ENCODE assay signal across 6 cellular contexts in genomic region chr3:39166932-39167532, GRCh38. TPM values are rescaled to one million over a fixed set of nuclear protein-coding genes. Genes with fewer than 3 reads are reported as not detected.
DNase-seq lines count a peak whose midpoint lies in the region; ATAC-seq and TF ChIP-seq lines count a peak whose summit lies in the region.

No MANE protein-coding gene starts in this region.

- H3K4me2 ChIP-seq in mesendoderm (ENCODE audit: low read length) = no peak overlapping the region

- no peak for ATAC-seq in HG03354 (IDR thresholded peaks at IDR 0.05; ENCODE audit: poor library complexity, severe bottlenecking, unreplicated experiment)
- no peak for ATAC-seq in GM21423 (IDR thresholded peaks at IDR 0.05; ENCODE audit: unreplicated experiment)

- H2BK5ac ChIP-seq in mesendoderm (ENCODE audit: low read length) = no peak overlapping the region

- intact Hi-C loops in adrenal gland (cut with DNase I) = no loop called here

- H3K4ac ChIP-seq in mesendoderm (ENCODE audit: low read depth, low read length) = no peak overlapping the region

- H2AK5ac ChIP-seq in mesendoderm (ENCODE audit: low read length) = no peak overlapping the region

- DNase-seq in ELR (ENCODE audit: low read depth) (peak; percentile 81), adrenal gland (peak; percentile 69 to 96 (median 84)), mesendoderm (no peak), GM10266 (ENCODE audit: extremely low spot score) (no peak)

- no peak overlapping the region for H3K23ac ChIP-seq in mesendoderm (ENCODE audit: low read length)

- peak overlapping the region; percentile 25 for H3K18ac ChIP-seq in mesendoderm (ENCODE audit: low read length)

- H3K9me3 ChIP-seq in adrenal gland (replicated peaks in 1 of 3) = no peaks in the 10 kb centered on the region

- H3K27me3 ChIP-seq in adrenal gland (no peaks in the 10 kb centered on the region), mesendoderm (ENCODE audit: insufficient read depth, low read length, poor library complexity) (no peaks in the 10 kb centered on the region)

- no peak overlapping the region for H3K56ac ChIP-seq in mesendoderm (ENCODE audit: low read length)

- 18 to 27% (median 24%) methylated on average over 1 of the region's 1 CpG for WGBS in adrenal gland, 4 donors
- no CpG with 5 or more reads among the region's 1 CpG for WGBS in mesendoderm (ENCODE audit: extremely low coverage, insufficient coverage, low lambda C conversion rate)

- H3K4me1 ChIP-seq in adrenal gland (replicated peaks in 1 of 2) = peaks cover 0 to 10% of the 10 kb centered on the region in 2 donors
- peaks cover 7% of the 10 kb centered on the region for H3K4me1 ChIP-seq in mesendoderm (ENCODE audit: control insufficient read depth, low read depth, low read length)

- peak overlapping the region in 2 of 5 donors; percentile 18 to 65 for H3K27ac ChIP-seq in adrenal gland
- peak overlapping the region; percentile 74 for H3K27ac ChIP-seq in mesendoderm (ENCODE audit: low read depth, low read length)

- H3K79me1 ChIP-seq in mesendoderm (ENCODE audit: low read length) = no peaks in the 10 kb centered on the region

- H4K5ac ChIP-seq in mesendoderm (ENCODE audit: low read length) = no peak overlapping the region

- TF ChIP-seq CTCF in adrenal gland (IDR thresholded peaks at IDR 0.05) = no peak
- TF ChIP-seq CTCF in GM10266 (IDR thresholded peaks at IDR 0.05; ENCODE audit: control insufficient read depth, insufficient read depth, low read depth, missing control alignments) = no peak

- no peak overlapping the region for H2BK15ac ChIP-seq in mesendoderm (replicated peaks; ENCODE audit: low read depth)

- H3K36me3 ChIP-seq in adrenal gland (replicated peaks in 1 of 2) = no peaks in the 10 kb centered on the region
- H3K36me3 ChIP-seq in mesendoderm (ENCODE audit: control insufficient read depth, insufficient read depth, low read length) = no peaks in the 10 kb centered on the region

- H3K9ac ChIP-seq in mesendoderm (ENCODE audit: low read length) = no peak overlapping the region

- H3K4me3 ChIP-seq in adrenal gland (no peak overlapping the region), mesendoderm (ENCODE audit: low read length) (no peak overlapping the region)

- no peaks in the 10 kb centered on the region for H3K79me2 ChIP-seq in mesendoderm (ENCODE audit: control insufficient read depth, insufficient read depth, low read length)

- H2BK120ac ChIP-seq in mesendoderm (ENCODE audit: low read depth, low read length) = peak overlapping the region; percentile 80

- no peak overlapping the region for H4K8ac ChIP-seq in mesendoderm (ENCODE audit: low read depth, low read length)

- no peak for TF ChIP-seq POLR2A in adrenal gland (IDR thresholded peaks at IDR 0.05)

RNA-seq across cellular contexts. Expression of gene CSRNP1, which starts 13.6 kb away (rescaled TPM):
- 10 to 100 TPM; 21.9 to 62.2 (median 30.1) TPM for total RNA-seq in adrenal gland
- 10 to 100 TPM in 2 of 3 donors, 1 to 10 TPM in 1; 9.9 to 32.7 (median 16.2) TPM for polyA plus RNA-seq in adrenal gland
- polyA plus RNA-seq in mesendoderm (2013, experiment 1 of 2) = 13.7 TPM
- 13.9 TPM for polyA plus RNA-seq in mesendoderm (2013, experiment 2 of 2)

RNA-seq across cellular contexts. Expression of gene XIRP1, which starts 25.4 kb away (rescaled TPM):
- total RNA-seq in adrenal gland = under 1 TPM in 3 of 8 donors, not detected in 5; 0.10 to 0.28 (median 0.13) TPM
- under 1 TPM in 2 of 3 donors, not detected in 1; 0.40 to 0.48 TPM for polyA plus RNA-seq in adrenal gland
- polyA plus RNA-seq in mesendoderm (2013, experiment 1 of 2) = 0.01 TPM
- polyA plus RNA-seq in mesendoderm (2013, experiment 2 of 2) = 0.03 TPM

RNA-seq across cellular contexts. Expression of gene TTC21A, which starts 59.6 kb away (rescaled TPM):
- total RNA-seq in adrenal gland = 10 to 100 TPM in 2 of 8 donors, 1 to 10 TPM in 6; 1.2 to 12.1 (median 5.8) TPM
- polyA plus RNA-seq in adrenal gland = 10 to 100 TPM in 2 of 3 donors, 1 to 10 TPM in 1; 1.7 to 35.7 (median 14.6) TPM
- polyA plus RNA-seq in mesendoderm (2013, experiment 1 of 2) = 0.44 TPM
- 0.39 TPM for polyA plus RNA-seq in mesendoderm (2013, experiment 2 of 2)

RNA-seq across cellular contexts. Expression of gene GORASP1, which starts 59.6 kb away (rescaled TPM):
- total RNA-seq in adrenal gland = 10 to 100 TPM; 24.3 to 66.2 (median 54.4) TPM
- 10 to 100 TPM; 30.5 to 49.1 (median 35.1) TPM for polyA plus RNA-seq in adrenal gland
- 12.0 TPM for polyA plus RNA-seq in mesendoderm (2013, experiment 1 of 2)
- polyA plus RNA-seq in mesendoderm (2013, experiment 2 of 2) = 12.0 TPM

Comparison
In these comparisons a context has a peak if more than half of its experiments do, and no peak if none do; other contexts are left out.
1. DNase-seq: peak in ELR (single experiment) and adrenal gland (7 of 7); none in mesendoderm (single experiment) and GM10266 (single experiment).